ENCODE assay signal across 23 cellular contexts in genomic region chr10:67792653-67793052, GRCh38. TPM values are rescaled to one million over a fixed set of nuclear protein-coding genes. Genes with fewer than 3 reads are reported as not detected.
"Had no signal": no experiment of that assay in that cellular context is flagged by ENCODE, and none has a peak within 500 bp of the region (broad histone marks: within the 10 kb centered on the region; RNA-seq: fewer than 3 reads in every experiment).

No MANE protein-coding gene starts in this region.

- H3K9me3 Mint-ChIP-seq: memory B cell; mesothelial cell of epicardium; naive thymus-derived CD8-positive, alpha-beta T cell had no signal

- H3K4me1 ChIP-seq: esophagus muscularis mucosa, foreskin keratinocyte, heart left ventricle, left lung, lower lobe of right lung had no signal

- H3K9me3 ChIP-seq: esophagus muscularis mucosa, gastroesophageal sphincter, heart left ventricle, left lung, lower lobe of right lung, mucosa of descending colon had no signal

- ATAC-seq: foreskin keratinocyte; gastroesophageal sphincter; heart left ventricle; left cardiac atrium; left ventricle myocardium superior; lower lobe of right lung; mucosa of descending colon; naive thymus-derived CD8-positive, alpha-beta T cell had no signal

- H3K27ac ChIP-seq: coronary artery, dorsolateral prefrontal cortex, esophagus muscularis mucosa, foreskin keratinocyte, gastroesophageal sphincter, heart left ventricle, left lung, lower lobe of right lung had no signal

- FAIRE-seq: colon, endothelial cell of umbilical vein, frontal cortex, keratinocyte had no signal

- H3K36me3 ChIP-seq: esophagus muscularis mucosa, gastroesophageal sphincter, left lung, lower lobe of right lung had no signal

- H3K36me3 Mint-ChIP-seq: memory B cell; mesothelial cell of epicardium; naive thymus-derived CD8-positive, alpha-beta T cell had no signal

- H3K4me3 Mint-ChIP-seq: memory B cell; mesothelial cell of epicardium; naive B cell; naive thymus-derived CD8-positive, alpha-beta T cell had no signal

- H3K27ac Mint-ChIP-seq: memory B cell; mesothelial cell of epicardium; naive thymus-derived CD8-positive, alpha-beta T cell had no signal

- DNase-seq: dermis blood vessel endothelial cell; dorsolateral prefrontal cortex; effector CD4-positive, alpha-beta T cell; effector memory CD4-positive, alpha-beta T cell; foreskin keratinocyte; heart left ventricle; hippocampal formation; left cardiac atrium; left lung; left ventricle myocardium superior; lower lobe of right lung; mucosa of descending colon; naive B cell; naive thymus-derived CD8-positive, alpha-beta T cell had no signal

- H3K4me3 ChIP-seq: coronary artery, dorsolateral prefrontal cortex, esophagus muscularis mucosa, gastroesophageal sphincter, heart left ventricle, left lung, lower lobe of right lung, mucosa of descending colon had no signal

- H3K27me3 ChIP-seq: dorsolateral prefrontal cortex, esophagus muscularis mucosa, foreskin keratinocyte, gastroesophageal sphincter, heart left ventricle, left lung had no signal

RNA-seq across cellular contexts. Expression of gene DNAJC12, which starts 45.3 kb away (rescaled TPM):
- total RNA-seq: naive thymus-derived CD8-positive, alpha-beta T cell had no signal
